In genomic region chr1:54241430-54241829, GRCh38 we compare ENCODE assay signal across 27 cellular contexts.
"Had no signal": no experiment of that assay in that cellular context is flagged by ENCODE, and none has a peak within 500 bp of the region (broad histone marks: within the 10 kb centered on the region; RNA-seq: fewer than 3 reads in every experiment).

No MANE protein-coding gene starts in this region.

- H3K36me3 Mint-ChIP-seq: natural killer cell treated with Interleukin-12 subunit alpha and Interleukin-12 subunit beta and Interleukin-15 and Interleukin-18, amount 100 ng/mL, for 72 hours had no signal

- H3K4me1 ChIP-seq: foreskin keratinocyte, uterus had no signal

- H3K36me3 ChIP-seq: uterus had no signal

- ATAC-seq: activated CD4-positive, CD25-positive, alpha-beta regulatory T cell treated with anti-CD3 and anti-CD28 coated beads, Interleukin-2, amount 50 U/mL, for 24 hours; activated CD8-positive, alpha-beta memory T cell treated with anti-CD3 and anti-CD28 coated beads, Interleukin-2, amount 10 ng/mL, durations not matched to agents 7 days and 5 days; foreskin keratinocyte; left lung; natural killer cell treated with Interleukin-12 subunit alpha and Interleukin-12 subunit beta and Interleukin-15 and Interleukin-18, amount 100 ng/mL, for 72 hours; right cardiac atrium; stimulated activated naive CD8-positive, alpha-beta T cell treated with anti-CD3 and anti-CD28 coated beads, Interleukin-15, Interleukin-2, amounts not matched to agents 100 U/mL and 50 U/mL, for 24 hours had no signal

- H3K9me3 ChIP-seq: ascending aorta, esophagus muscularis mucosa, left lung, testis, uterus had no signal

- H3K9me3 Mint-ChIP-seq: activated CD4-positive, alpha-beta memory T cell treated with anti-CD3 and anti-CD28 coated beads, Interleukin-2, amount 10 ng/mL, durations not matched to agents 7 days and 5 days; activated naive CD4-positive, alpha-beta T cell treated with anti-CD3 and anti-CD28 coated beads for 36 hours; activated naive CD8-positive, alpha-beta T cell treated with anti-CD3 and anti-CD28 coated beads, Interleukin-2, amount 10 ng/mL, durations not matched to agents 7 days and 5 days; natural killer cell treated with Interleukin-12 subunit alpha and Interleukin-12 subunit beta and Interleukin-15 and Interleukin-18, amount 100 ng/mL, for 72 hours; T-helper 2 cell treated with Interferon-gamma antibody and Interleukin-4, amounts not matched to agents 5 μg/mL and 100 μg/mL, for 36 hours had no signal

- H3K27me3 Mint-ChIP-seq: activated CD4-positive, alpha-beta memory T cell treated with anti-CD3 and anti-CD28 coated beads, Interleukin-2, amount 10 ng/mL, durations not matched to agents 7 days and 5 days; activated CD8-positive, alpha-beta memory T cell treated with anti-CD3 and anti-CD28 coated beads, Interleukin-2, amount 10 ng/mL, durations not matched to agents 7 days and 5 days; activated naive CD8-positive, alpha-beta T cell treated with anti-CD3 and anti-CD28 coated beads, Interleukin-2, amount 10 ng/mL, durations not matched to agents 7 days and 5 days; natural killer cell treated with Interleukin-12 subunit alpha and Interleukin-12 subunit beta and Interleukin-15 and Interleukin-18, amount 100 ng/mL, for 72 hours had no signal

- DNase-seq: activated CD4-positive, alpha-beta memory T cell treated with anti-CD3 and anti-CD28 coated beads, Interleukin-2, amount 10 ng/mL, durations not matched to agents 7 days and 5 days; activated CD4-positive, alpha-beta T cell treated with anti-CD3 and anti-CD28 coated beads for 48 hours; activated CD8-positive, alpha-beta memory T cell treated with anti-CD3 and anti-CD28 coated beads, Interleukin-2, amount 10 ng/mL, durations not matched to agents 7 days and 5 days; activated effector memory CD4-positive, alpha-beta T cell treated with Interleukin-2 at 50 U/mL for 16 hours; activated naive CD4-positive, alpha-beta T cell treated with anti-CD3 and anti-CD28 coated beads for 36 hours; activated naive CD8-positive, alpha-beta T cell treated with anti-CD3 and anti-CD28 coated beads, Interleukin-2, amount 10 ng/mL, durations not matched to agents 7 days and 5 days; brain microvascular endothelial cell; dorsolateral prefrontal cortex; foreskin keratinocyte; mesendoderm; posterior cingulate gyrus; stimulated activated CD4-positive, alpha-beta T cell treated with anti-CD3 and anti-CD28 coated beads, Interleukin-2, amount 100 ng/mL, for 48 hours; stimulated activated naive CD8-positive, alpha-beta T cell treated with anti-CD3 and anti-CD28 coated beads, Interleukin-15, Interleukin-2, amounts not matched to agents 100 U/mL and 50 U/mL, for 24 hours; T-helper 1 cell; testis; trophoblast cell; uterus had no signal

- H3K27ac ChIP-seq: brain microvascular endothelial cell, esophagus muscularis mucosa, foreskin keratinocyte, left lung, testis, uterus, VCaP had no signal

- H3K4me3 ChIP-seq: ascending aorta, coronary artery, dorsolateral prefrontal cortex, esophagus muscularis mucosa, left lung, lung, testis, uterus had no signal

- H3K27ac Mint-ChIP-seq: activated CD4-positive, alpha-beta memory T cell treated with anti-CD3 and anti-CD28 coated beads, Interleukin-2, amount 10 ng/mL, durations not matched to agents 7 days and 5 days; activated naive CD4-positive, alpha-beta T cell treated with anti-CD3 and anti-CD28 coated beads for 36 hours; T-helper 2 cell treated with Interferon-gamma antibody and Interleukin-4, amounts not matched to agents 5 μg/mL and 100 μg/mL, for 36 hours had no signal

- H3K27me3 ChIP-seq: ascending aorta, brain microvascular endothelial cell, dorsolateral prefrontal cortex, esophagus muscularis mucosa, foreskin keratinocyte, left lung, testis, uterus had no signal

- H3K4me3 Mint-ChIP-seq: activated CD4-positive, alpha-beta memory T cell treated with anti-CD3 and anti-CD28 coated beads, Interleukin-2, amount 10 ng/mL, durations not matched to agents 7 days and 5 days; activated CD8-positive, alpha-beta memory T cell treated with anti-CD3 and anti-CD28 coated beads, Interleukin-2, amount 10 ng/mL, durations not matched to agents 7 days and 5 days; activated naive CD4-positive, alpha-beta T cell treated with anti-CD3 and anti-CD28 coated beads for 36 hours; activated naive CD8-positive, alpha-beta T cell treated with anti-CD3 and anti-CD28 coated beads, Interleukin-2, amount 10 ng/mL, durations not matched to agents 7 days and 5 days; natural killer cell treated with Interleukin-12 subunit alpha and Interleukin-12 subunit beta and Interleukin-15 and Interleukin-18, amount 100 ng/mL, for 72 hours; T-helper 2 cell treated with Interferon-gamma antibody and Interleukin-4, amounts not matched to agents 5 μg/mL and 100 μg/mL, for 36 hours had no signal

- H3K4me1 Mint-ChIP-seq: activated CD4-positive, alpha-beta memory T cell treated with anti-CD3 and anti-CD28 coated beads, Interleukin-2, amount 10 ng/mL, durations not matched to agents 7 days and 5 days; activated CD8-positive, alpha-beta memory T cell treated with anti-CD3 and anti-CD28 coated beads, Interleukin-2, amount 10 ng/mL, durations not matched to agents 7 days and 5 days had no signal
